ENCODE assay signal across 9 cellular contexts in the genomic region with DNA sequence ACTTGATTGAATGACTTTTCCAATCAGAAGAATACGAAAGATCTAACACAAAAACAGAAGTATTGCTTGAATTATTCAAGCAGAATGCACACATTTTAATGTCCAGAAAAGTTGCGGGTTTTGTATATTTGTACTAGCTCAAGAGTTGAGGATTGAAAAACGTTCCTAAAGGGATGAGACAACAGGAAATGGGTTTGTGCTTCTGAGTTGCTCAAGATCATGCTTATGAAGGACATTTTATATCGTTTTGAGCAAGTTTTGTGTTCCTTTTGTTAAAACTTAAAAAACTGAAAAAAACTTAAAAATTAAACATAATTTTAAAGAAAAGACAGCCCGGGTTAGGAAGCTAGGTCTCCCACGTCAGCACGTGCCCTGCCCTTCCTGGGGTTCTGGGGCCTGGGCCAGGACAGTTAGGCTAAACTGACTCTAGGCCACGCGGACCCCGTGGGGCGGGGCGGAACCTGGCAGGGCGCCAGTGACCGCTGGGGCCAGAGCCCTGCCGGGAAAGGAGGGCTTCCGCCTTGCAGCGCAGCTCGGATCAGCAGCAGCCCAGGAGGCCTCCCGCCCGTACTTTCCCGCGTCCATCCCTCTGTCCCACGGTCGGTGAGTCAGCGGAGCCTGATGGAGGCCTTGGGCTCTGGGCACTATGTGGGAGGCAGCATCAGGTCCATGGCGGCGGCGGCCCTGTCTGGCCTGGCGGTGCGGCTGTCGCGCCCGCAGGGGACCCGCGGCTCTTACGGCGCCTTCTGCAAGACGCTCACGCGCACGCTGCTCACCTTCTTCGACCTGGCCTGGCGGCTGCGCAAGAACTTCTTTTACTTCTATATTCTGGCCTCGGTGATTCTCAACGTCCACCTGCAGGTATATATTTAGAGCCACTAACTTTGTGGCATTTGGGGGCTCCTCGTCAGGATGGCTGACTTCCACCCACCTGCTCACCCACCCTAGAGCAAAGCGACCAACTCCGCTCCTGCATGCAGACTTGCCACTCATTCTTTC. TPM values are rescaled to one million over a fixed set of nuclear protein-coding genes. Genes with fewer than 3 reads are reported as not detected.
DNase-seq lines count a peak whose midpoint lies in the region; TF ChIP-seq lines count a peak whose summit lies in the region.
"Had no signal": no experiment of that assay in that cellular context is flagged by ENCODE, and none has a peak within 500 bp of the region (broad histone marks: within the 10 kb centered on the region; RNA-seq: fewer than 3 reads in every experiment).

A gene (plus strand): TSS at position 517 of the 999 bp plus-strand sequence. CDS start 105 bp downstream, at position 622.

- peak within 1 kb of the TSS; percentile 61; the same call in 1 of the 2 replicates for H2AFZ ChIP-seq in SK-N-SH (ENCODE audit: low read depth)

- H3K27ac ChIP-seq in SK-N-SH (ENCODE audit: low read depth in 2 of 2, low read length in 1 of 2), result 0 out of 4 replicates have a peak within 1 kb of the TSS, but pooled peaks of 1 of the 2 experiments have one; percentile 7
- H3K27ac ChIP-seq: SJCRH30 had no signal

- peaks cover 25% of the 10 kb centered on the region for H3K4me1 Mint-ChIP-seq in HFFc6 (ENCODE audit: low read depth)
- no peaks in the 10 kb centered on the region for H3K4me1 Mint-ChIP-seq in brain

- H3K4me1 ChIP-seq in SK-N-SH (ENCODE audit: control insufficient read depth in 1 of 2, insufficient read depth in 2 of 2, low read depth in 1 of 2, low read length in 1 of 2) (0 out of 4 replicates have a peak, but pooled peaks cover 0 to 4% of the 10 kb centered on the region in 2 experiments), skeletal muscle satellite cell (ENCODE audit: control insufficient read depth, insufficient read depth, low read length) (no peaks in the 10 kb centered on the region)
- H3K4me1 ChIP-seq: SJCRH30 had no signal

- H3K27me3 Mint-ChIP-seq in HFFc6 (ENCODE audit: insufficient read depth) (no peaks in the 10 kb centered on the region; the same call in 1 of the 2 replicates), brain (peaks cover 11% of the 10 kb centered on the region)

- H3K9me3 Mint-ChIP-seq in HFFc6 (no peaks in the 10 kb centered on the region), brain (peaks cover 0 to 13% (median 0%) of the 10 kb centered on the region in 5 experiments)

- no peaks in the 10 kb centered on the region for H3K36me3 Mint-ChIP-seq in HFFc6 (ENCODE audit: low read depth)
- no peaks in the 10 kb centered on the region for H3K36me3 Mint-ChIP-seq in brain

- H3K36me3 ChIP-seq in SK-N-SH (replicated peaks in 1 of 2; ENCODE audit: control insufficient read depth in 1 of 2, insufficient read depth in 2 of 2, low read length in 1 of 2) (no peaks in the 10 kb centered on the region), skeletal muscle satellite cell (ENCODE audit: insufficient read depth, low read length) (no peaks in the 10 kb centered on the region)
- H3K36me3 ChIP-seq: SJCRH30 had no signal

- peak within 1 kb of the TSS; percentile 77 for H3K4me2 ChIP-seq in SK-N-SH
- peak within 1 kb of the TSS; percentile 87 for H3K4me2 ChIP-seq in skeletal muscle satellite cell (ENCODE audit: low read length)

- POLR2A ChIA-PET in SK-N-SH (lab: Yijun Ruan, JAX), result no interaction called here

- H3K4me3 Mint-ChIP-seq in HFFc6, result peak within 1 kb of the TSS; percentile 89
- H3K4me3 Mint-ChIP-seq in brain, result peak within 1 kb of the TSS; percentile 42 to 73 (median 65)

- H3K9me3 ChIP-seq in SK-N-SH, result no peaks in the 10 kb centered on the region
- H3K9me3 ChIP-seq in skeletal muscle satellite cell (replicated peaks; ENCODE audit: low read length), result no peaks in the 10 kb centered on the region
- H3K9me3 ChIP-seq: SJCRH30 had no signal

- TF ChIP-seq EP300 in SK-N-SH (IDR thresholded peaks at IDR 0.05; ENCODE audit: borderline replicate concordance in 1 of 2, low read depth in 1 of 2, low read length in 1 of 2), result no peak

- CTCF ChIA-PET in SK-N-SH (lab: Yijun Ruan, JAX), result interaction anchor here (0.8 to 1.0 kb wide), 3 partner anchors 8 to 26 kb away, joined by 4 read pairs; no protein-coding TSS in a partner anchor

- no peak for TF ChIP-seq CTCF in HFFc6 (IDR thresholded peaks at IDR 0.05)
- no peak for TF ChIP-seq CTCF in SK-N-SH (IDR thresholded peaks at IDR 0.05)
- no peak for TF ChIP-seq CTCF in brain (conservative IDR thresholded peaks at IDR 0.05)

- H3K27me3 ChIP-seq in SK-N-SH (ENCODE audit: insufficient read depth), result peaks cover 7% of the 10 kb centered on the region; the same call in 1 of the 2 replicates
- no peaks in the 10 kb centered on the region for H3K27me3 ChIP-seq in skeletal muscle satellite cell (ENCODE audit: control insufficient read depth, insufficient read depth, low read length)
- H3K27me3 ChIP-seq: SJCRH30 had no signal

- H3F3A ChIP-seq in SK-N-SH (replicated peaks; ENCODE audit: insufficient read depth), result no peaks in the 10 kb centered on the region

- H3K4me3 ChIP-seq in SK-N-SH (ENCODE audit: low read depth in 2 of 2, low read length in 1 of 2) (peak within 1 kb of the TSS in 1 of 2 experiments; percentile 25; a peak in 2 of 4 replicates), skeletal muscle satellite cell (ENCODE audit: low read length) (peak within 1 kb of the TSS; percentile 71)
- H3K4me3 ChIP-seq: SJCRH30 had no signal

- 15% methylated on average over 33 of the region's 49 CpGs for WGBS in SK-N-SH (ENCODE audit: low lambda C conversion rate)

- no peak for TF ChIP-seq RAD21 in SK-N-SH (IDR thresholded peaks at IDR 0.05; ENCODE audit: low read length)

- DNase-seq in EH (ENCODE audit: low read depth) (peak; percentile 86), HFFc6 (peak; percentile 51), SK-N-SH (peak; percentile 78), iPS-NIHi11 (ENCODE audit: low spot score) (peak; percentile 53), NCI-H1105 (lab: John Stamatoyannopoulos, UW) (no peak), NCI-H2107 (lab: John Stamatoyannopoulos, UW) (no peak)

- H3K27ac Mint-ChIP-seq in HFFc6, result peak within 1 kb of the TSS; percentile 92
- no peak within 1 kb of the TSS for H3K27ac Mint-ChIP-seq in brain

- H3K79me2 ChIP-seq in SK-N-SH (ENCODE audit: insufficient read depth), result no peaks in the 10 kb centered on the region

- H3K9me2 ChIP-seq in SK-N-SH, result no peaks in the 10 kb centered on the region

- H4K20me1 ChIP-seq in SK-N-SH (ENCODE audit: insufficient read depth), result no peaks in the 10 kb centered on the region

- no peak within 1 kb of the TSS for H3K9ac ChIP-seq in SK-N-SH
- peak within 1 kb of the TSS; percentile 73 for H3K9ac ChIP-seq in skeletal muscle satellite cell (ENCODE audit: low read depth, low read length)

TF ChIP-seq in SK-N-SH, 30 proteins besides CTCF, POLR2A, EP300 and RAD21:
- TF ChIP-seq MXI1 (IDR thresholded peaks at IDR 0.05; ENCODE audit: low read depth, low read length), result no peak
- no peak for TF ChIP-seq FOXJ3 (CRISPR knock-in tag; IDR thresholded peaks at IDR 0.05)
- peak; percentile 83 for TF ChIP-seq NFIC (IDR thresholded peaks at IDR 0.05; ENCODE audit: borderline replicate concordance)
- TF ChIP-seq POLR2AphosphoS5 (IDR thresholded peaks at IDR 0.05; ENCODE audit: low read depth, low read length), result 0 out of 2 replicates have a peak, but pooled peaks have one; percentile 18
- TF ChIP-seq, protein P1, sequence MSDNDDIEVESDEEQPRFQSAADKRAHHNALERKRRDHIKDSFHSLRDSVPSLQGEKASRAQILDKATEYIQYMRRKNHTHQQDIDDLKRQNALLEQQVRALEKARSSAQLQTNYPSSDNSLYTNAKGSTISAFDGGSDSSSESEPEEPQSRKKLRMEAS (IDR thresholded peaks at IDR 0.05; ENCODE audit: low read depth), result peak; percentile 64; the same call in 1 of the 2 replicates
- 0 out of 2 replicates have a peak, but pooled peaks have one; percentile 32 for TF ChIP-seq YY1 (IDR thresholded peaks at IDR 0.05; ENCODE audit: low read depth)
- TF ChIP-seq, protein P2, sequence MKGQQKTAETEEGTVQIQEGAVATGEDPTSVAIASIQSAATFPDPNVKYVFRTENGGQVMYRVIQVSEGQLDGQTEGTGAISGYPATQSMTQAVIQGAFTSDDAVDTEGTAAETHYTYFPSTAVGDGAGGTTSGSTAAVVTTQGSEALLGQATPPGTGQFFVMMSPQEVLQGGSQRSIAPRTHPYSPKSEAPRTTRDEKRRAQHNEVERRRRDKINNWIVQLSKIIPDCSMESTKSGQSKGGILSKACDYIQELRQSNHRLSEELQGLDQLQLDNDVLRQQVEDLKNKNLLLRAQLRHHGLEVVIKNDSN (IDR thresholded peaks at IDR 0.05; ENCODE audit: borderline replicate concordance, low read depth), result 0 out of 2 replicates have a peak, but pooled peaks have one; percentile 20
- peak; percentile 46; the same call in 1 of the 2 replicates for TF ChIP-seq FOSL2 (IDR thresholded peaks at IDR 0.05; ENCODE audit: borderline replicate concordance, low read depth)

RNA-seq across cellular contexts. Expression of the gene that starts here (rescaled TPM):
- total RNA-seq in HFFc6 (2021; fragmentation: NEBNext Ultra II Directional; extraction: Animal tissue kit (Norgen Biotek cat#: 25700)), result 1 to 10 TPM; 4.4 to 6.4 (median 5.9) TPM
- 2.4 and 3.2 TPM in 2 replicates for polyA plus RNA-seq in SK-N-SH (2012; rRNA removed)
- polyA plus RNA-seq in SK-N-SH (2012; cell fraction: cytosol; rRNA removed), result 3.3 and 3.7 TPM in 2 replicates
- polyA plus RNA-seq in SK-N-SH (2012; cell fraction: nucleus; rRNA removed), result 1.2 and 1.5 TPM in 2 replicates
- polyA plus RNA-seq in brain (ENCODE audit: insufficient read depth, low read depth, low replicate concordance), result 2.1 TPM
- total RNA-seq in skeletal muscle satellite cell (2012; rRNA removed), result 4.6 and 8.1 TPM in 2 replicates
- total RNA-seq: SJCRH30 had no signal

Comparison
In these comparisons a context has a peak if more than half of its experiments do, and no peak if none do; other contexts are left out.
1. DNase-seq: peak in EH (single experiment), HFFc6 (single experiment), SK-N-SH (single experiment) and iPS-NIHi11 (single experiment); none in NCI-H1105 (single experiment) and NCI-H2107 (single experiment).